8 cellular contexts compared by ENCODE assay signal in genomic region chr4:119559044-119559647, GRCh38.
DNase-seq lines count a peak whose midpoint lies in the region; ATAC-seq, FAIRE-seq and TF ChIP-seq lines count a peak whose summit lies in the region.

No MANE protein-coding gene starts in this region.

- no peak for DNase-seq in AG09309 (ENCODE audit: low read depth)
- no peak for DNase-seq in GM19239 (ENCODE audit: insufficient read length, low spot score)
- DNase-seq in OCI-M1 (lab: John Stamatoyannopoulos, UW): peak; percentile 66
- DNase-seq in fibroblast of gingiva (ENCODE audit: low read depth): peak; percentile 53
- no peak for DNase-seq in sigmoid colon
- DNase-seq in T-helper 2 cell treated with Interferon-gamma antibody and Interleukin-4, amounts not matched to agents 5 μg/mL and 100 μg/mL, for 36 hours (ENCODE audit: low spot score): no peak
- DNase-seq in activated naive CD4-positive, alpha-beta T cell treated with anti-CD3 and anti-CD28 coated beads, Interleukin-2, amount 50 U/mL, for 72 hours (ENCODE audit: low spot score in 2 of 2): no peak
- DNase-seq in GDM1 (lab: John Stamatoyannopoulos, UW): no peak

- no peaks in the 10 kb centered on the region for H3K27me3 ChIP-seq in sigmoid colon

- H3K4me3 Mint-ChIP-seq in T-helper 2 cell treated with Interferon-gamma antibody and Interleukin-4, amounts not matched to agents 5 μg/mL and 100 μg/mL, for 36 hours: no peak overlapping the region

- FAIRE-seq in GM19239 (lab: Jason Lieb, UNC): peak; percentile 23

- no peak for ATAC-seq in activated naive CD4-positive, alpha-beta T cell treated with anti-CD3 and anti-CD28 coated beads, Interleukin-2, amount 50 U/mL, for 72 hours

- H3K9me3 ChIP-seq in sigmoid colon: peaks cover 0 to 4% (median under 1%) of the 10 kb centered on the region in 4 donors

- no peaks in the 10 kb centered on the region for H3K36me3 Mint-ChIP-seq in T-helper 2 cell treated with Interferon-gamma antibody and Interleukin-4, amounts not matched to agents 5 μg/mL and 100 μg/mL, for 36 hours (ENCODE audit: low read depth)
- peaks cover 7 to 8% of the 10 kb centered on the region in 2 donors for H3K36me3 Mint-ChIP-seq in activated naive CD4-positive, alpha-beta T cell treated with anti-CD3 and anti-CD28 coated beads, Interleukin-2, amount 50 U/mL, for 72 hours

- peaks cover 0 to 66% (median 15%) of the 10 kb centered on the region in 4 donors for H3K36me3 ChIP-seq in sigmoid colon

- no peak overlapping the region for H3K4me3 ChIP-seq in AG09309 (ENCODE audit: control insufficient read depth, low read depth, low read length)
- no peak overlapping the region for H3K4me3 ChIP-seq in sigmoid colon

- TF ChIP-seq EP300 in sigmoid colon (IDR thresholded peaks at IDR 0.05): no peak

- intact Hi-C loops in sigmoid colon (cut with DNase I): loop anchor here (1.0 kb wide), 1 partner anchor 68 kb away; no protein-coding TSS in a partner anchor

- no peaks in the 10 kb centered on the region for H3K27me3 Mint-ChIP-seq in T-helper 2 cell treated with Interferon-gamma antibody and Interleukin-4, amounts not matched to agents 5 μg/mL and 100 μg/mL, for 36 hours (ENCODE audit: low read depth)

- TF ChIP-seq CTCF in AG09309 (IDR thresholded peaks at IDR 0.05; ENCODE audit: control insufficient read depth, insufficient read depth, low read depth, low read length, missing control alignments): peak; percentile 40
- peak; percentile 35 to 61 (median 40) for TF ChIP-seq CTCF in sigmoid colon (IDR thresholded peaks at IDR 0.05)

- no peaks in the 10 kb centered on the region for H3K4me1 Mint-ChIP-seq in T-helper 2 cell treated with Interferon-gamma antibody and Interleukin-4, amounts not matched to agents 5 μg/mL and 100 μg/mL, for 36 hours (ENCODE audit: low read depth)

- H3K27ac Mint-ChIP-seq in T-helper 2 cell treated with Interferon-gamma antibody and Interleukin-4, amounts not matched to agents 5 μg/mL and 100 μg/mL, for 36 hours: no peak overlapping the region
- H3K27ac Mint-ChIP-seq in activated naive CD4-positive, alpha-beta T cell treated with anti-CD3 and anti-CD28 coated beads, Interleukin-2, amount 50 U/mL, for 72 hours: no peak overlapping the region

- TF ChIP-seq POLR2A in sigmoid colon (IDR thresholded peaks at IDR 0.05): no peak

- peaks cover 0 to 15% (median 6%) of the 10 kb centered on the region in 4 donors for H3K4me1 ChIP-seq in sigmoid colon

- H3K9me3 Mint-ChIP-seq in T-helper 2 cell treated with Interferon-gamma antibody and Interleukin-4, amounts not matched to agents 5 μg/mL and 100 μg/mL, for 36 hours: peaks cover 9% of the 10 kb centered on the region
- H3K9me3 Mint-ChIP-seq in activated naive CD4-positive, alpha-beta T cell treated with anti-CD3 and anti-CD28 coated beads, Interleukin-2, amount 50 U/mL, for 72 hours: peaks cover 7 to 9% of the 10 kb centered on the region in 2 donors

- peak overlapping the region in 2 of 4 donors; percentile 38 to 40 for H3K27ac ChIP-seq in sigmoid colon

Comparison
In these comparisons a context has a peak if more than half of its experiments do, and no peak if none do; other contexts are left out.
1. DNase-seq: peak in OCI-M1 (single experiment) and fibroblast of gingiva (single experiment); none in AG09309 (single experiment), GM19239 (single experiment), sigmoid colon (single experiment), T-helper 2 cell treated with Interferon-gamma antibody and Interleukin-4, amounts not matched to agents 5 μg/mL and 100 μg/mL, for 36 hours (single experiment), activated naive CD4-positive, alpha-beta T cell treated with anti-CD3 and anti-CD28 coated beads, Interleukin-2, amount 50 U/mL, for 72 hours (0 of 2) and GDM1 (single experiment).